15 cellular contexts compared by ENCODE assay signal in the genomic region with DNA sequence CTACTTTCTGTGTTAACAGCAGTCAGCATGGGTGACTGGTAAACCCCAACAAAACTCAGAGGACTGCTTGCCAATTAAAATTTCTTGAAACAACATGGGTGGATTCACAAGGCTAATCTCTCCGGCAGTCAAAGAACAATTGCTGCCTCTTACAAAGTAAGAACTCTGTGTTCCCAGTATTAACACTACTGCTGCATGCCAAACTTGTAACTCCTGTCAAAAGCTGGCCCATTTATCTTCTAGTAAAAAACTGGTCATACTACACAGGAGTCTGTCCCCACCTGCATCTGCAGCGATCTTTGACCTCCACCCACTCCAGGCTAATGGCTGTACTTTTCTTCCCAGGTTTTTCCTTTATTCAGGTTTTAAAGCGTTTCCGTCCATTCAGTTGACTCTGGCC. TPM values are rescaled to one million over a fixed set of nuclear protein-coding genes. Genes with fewer than 3 reads are reported as not detected.
DNase-seq lines count a peak whose midpoint lies in the region; ATAC-seq and TF ChIP-seq lines count a peak whose summit lies in the region.
"Had no signal": no experiment of that assay in that cellular context is flagged by ENCODE, and none has a peak within 500 bp of the region (broad histone marks: within the 10 kb centered on the region; RNA-seq: fewer than 3 reads in every experiment).

No MANE protein-coding gene starts in this region.

- H3K4me1 ChIP-seq in endocrine pancreas (ENCODE audit: control insufficient read depth, insufficient read depth, low read length) (no peaks in the 10 kb centered on the region), mucosa of stomach (ENCODE audit: control insufficient read depth, insufficient read depth, low read length) (peaks cover 11% of the 10 kb centered on the region)
- no peaks in the 10 kb centered on the region for H3K4me1 ChIP-seq in effector memory CD4-positive, alpha-beta T cell (ENCODE audit: control insufficient read depth, insufficient read depth, low read length, poor library complexity, severe bottlenecking)
- H3K4me1 ChIP-seq: upper lobe of right lung had no signal

- TF ChIP-seq CTCF in 22Rv1 (IDR thresholded peaks at IDR 0.05), result no peak
- no peak for TF ChIP-seq CTCF in chondrocyte (IDR thresholded peaks at IDR 0.05)

- no peaks in the 10 kb centered on the region for H3K36me3 Mint-ChIP-seq in chondrocyte (ENCODE audit: low read depth)
- no peaks in the 10 kb centered on the region for H3K36me3 Mint-ChIP-seq in activated CD4-positive, alpha-beta memory T cell treated with anti-CD3 and anti-CD28 coated beads, Interleukin-2, amount 10 ng/mL, durations not matched to agents 7 days and 5 days (ENCODE audit: low read depth)
- H3K36me3 Mint-ChIP-seq: CD8-positive, alpha-beta T cell had no signal

- H3K9me3 Mint-ChIP-seq in chondrocyte (ENCODE audit: low read depth), result no peaks in the 10 kb centered on the region
- H3K9me3 Mint-ChIP-seq in activated CD4-positive, alpha-beta memory T cell treated with anti-CD3 and anti-CD28 coated beads, Interleukin-2, amount 10 ng/mL, durations not matched to agents 7 days and 5 days, result no peaks in the 10 kb centered on the region
- H3K9me3 Mint-ChIP-seq: activated naive CD4-positive, alpha-beta T cell treated with anti-CD3 and anti-CD28 coated beads for 36 hours; CD8-positive, alpha-beta T cell had no signal

- CTCF ChIA-PET in activated CD4-positive, alpha-beta memory T cell treated with anti-CD3 and anti-CD28 coated beads, Interleukin-2, amount 10 ng/mL, durations not matched to agents 7 days and 5 days (lab: Charles Lee), result interaction anchor here (0.8 to 1.2 kb wide), 4 partner anchors 9 to 204 kb away, joined by 3 to 5 read pairs (median 3); a partner anchor contains a TSS

- peak; percentile 6 for ATAC-seq in HG02943 (IDR thresholded peaks at IDR 0.05; ENCODE audit: low read depth, unreplicated experiment)

- H3K27ac ChIP-seq in 22Rv1, result peak overlapping the region; percentile 67
- no peak overlapping the region for H3K27ac ChIP-seq in effector memory CD4-positive, alpha-beta T cell (ENCODE audit: insufficient read depth, low read length, poor library complexity, severe bottlenecking)
- H3K27ac ChIP-seq: upper lobe of right lung had no signal

- H3K4me1 Mint-ChIP-seq in chondrocyte (ENCODE audit: low read depth), result peaks cover 8% of the 10 kb centered on the region
- peaks cover 5% of the 10 kb centered on the region for H3K4me1 Mint-ChIP-seq in activated CD4-positive, alpha-beta memory T cell treated with anti-CD3 and anti-CD28 coated beads, Interleukin-2, amount 10 ng/mL, durations not matched to agents 7 days and 5 days

- H3K27me3 ChIP-seq in endocrine pancreas (ENCODE audit: control insufficient read depth, insufficient read depth, low read length) (no peaks in the 10 kb centered on the region), mucosa of stomach (ENCODE audit: control insufficient read depth, insufficient read depth, low read length) (no peaks in the 10 kb centered on the region)
- no peaks in the 10 kb centered on the region for H3K27me3 ChIP-seq in effector memory CD4-positive, alpha-beta T cell (replicated peaks; ENCODE audit: control insufficient read depth, insufficient read depth, low read length, poor library complexity, severe bottlenecking)
- H3K27me3 ChIP-seq: upper lobe of right lung had no signal

- H3K9ac ChIP-seq in endocrine pancreas (ENCODE audit: control insufficient read depth, insufficient read depth, low read length), result peak overlapping the region; percentile 4
- peak overlapping the region; percentile 48 for H3K9ac ChIP-seq in mucosa of stomach (ENCODE audit: low read length)

- no peak overlapping the region for H3K4me3 Mint-ChIP-seq in chondrocyte (ENCODE audit: unreplicated experiment)
- H3K4me3 Mint-ChIP-seq in activated CD4-positive, alpha-beta memory T cell treated with anti-CD3 and anti-CD28 coated beads, Interleukin-2, amount 10 ng/mL, durations not matched to agents 7 days and 5 days, result no peak overlapping the region
- H3K4me3 Mint-ChIP-seq: activated naive CD4-positive, alpha-beta T cell treated with anti-CD3 and anti-CD28 coated beads for 36 hours; CD8-positive, alpha-beta T cell had no signal

- H3K9me3 ChIP-seq in endocrine pancreas (ENCODE audit: control insufficient read depth, low read length) (no peaks in the 10 kb centered on the region), mucosa of stomach (ENCODE audit: control insufficient read depth, low read length) (no peaks in the 10 kb centered on the region)
- no peaks in the 10 kb centered on the region for H3K9me3 ChIP-seq in effector memory CD4-positive, alpha-beta T cell (ENCODE audit: control insufficient read depth, low read length)
- H3K9me3 ChIP-seq: HAP-1, upper lobe of right lung had no signal

- DNase-seq in chondrocyte (ENCODE audit: low spot score) (no peak), NCI-H446 (lab: John Stamatoyannopoulos, UW) (no peak)
- no peak for DNase-seq in effector memory CD4-positive, alpha-beta T cell
- no peak for DNase-seq in activated CD4-positive, alpha-beta memory T cell treated with anti-CD3 and anti-CD28 coated beads, Interleukin-2, amount 10 ng/mL, durations not matched to agents 7 days and 5 days

- POLR2A ChIA-PET in activated CD4-positive, alpha-beta memory T cell treated with anti-CD3 and anti-CD28 coated beads, Interleukin-2, amount 10 ng/mL, durations not matched to agents 7 days and 5 days (lab: Charles Lee), result no interaction called here

- no peak overlapping the region for H3K4me3 ChIP-seq in endocrine pancreas (ENCODE audit: control insufficient read depth, insufficient read depth, low read length)
- H3K4me3 ChIP-seq in mucosa of stomach (ENCODE audit: low read length), result peak overlapping the region; percentile 9
- no peak overlapping the region for H3K4me3 ChIP-seq in effector memory CD4-positive, alpha-beta T cell (ENCODE audit: insufficient read depth, low read depth, low read length, poor library complexity, severe bottlenecking)
- H3K4me3 ChIP-seq: HAP-1, upper lobe of right lung had no signal

- H3K27ac Mint-ChIP-seq in chondrocyte (ENCODE audit: unreplicated experiment), result no peak overlapping the region
- no peak overlapping the region for H3K27ac Mint-ChIP-seq in activated CD4-positive, alpha-beta memory T cell treated with anti-CD3 and anti-CD28 coated beads, Interleukin-2, amount 10 ng/mL, durations not matched to agents 7 days and 5 days
- H3K27ac Mint-ChIP-seq: activated naive CD4-positive, alpha-beta T cell treated with anti-CD3 and anti-CD28 coated beads for 36 hours; T-helper 17 cell had no signal

- H3K36me3 ChIP-seq in endocrine pancreas (ENCODE audit: control insufficient read depth, insufficient read depth, low read length) (no peaks in the 10 kb centered on the region), mucosa of stomach (ENCODE audit: control insufficient read depth, insufficient read depth, low read length) (no peaks in the 10 kb centered on the region)
- no peaks in the 10 kb centered on the region for H3K36me3 ChIP-seq in effector memory CD4-positive, alpha-beta T cell (ENCODE audit: control insufficient read depth, insufficient read depth, low read length)
- H3K36me3 ChIP-seq: HAP-1, upper lobe of right lung had no signal

- peaks cover 2% of the 10 kb centered on the region for H3K27me3 Mint-ChIP-seq in chondrocyte (ENCODE audit: low read depth)
- H3K27me3 Mint-ChIP-seq in activated CD4-positive, alpha-beta memory T cell treated with anti-CD3 and anti-CD28 coated beads, Interleukin-2, amount 10 ng/mL, durations not matched to agents 7 days and 5 days, result peaks cover 3% of the 10 kb centered on the region

RNA-seq across cellular contexts. Expression of a gene that starts 8.7 kb away (rescaled TPM):
- total RNA-seq in chondrocyte, result 7.7 to 9.4 TPM (median 8.0 TPM) in 3 replicates
- 10 to 100 TPM; 38.1 to 38.6 TPM for total RNA-seq in activated CD4-positive, alpha-beta memory T cell treated with anti-CD3 and anti-CD28 coated beads, Interleukin-2, amount 10 ng/mL, durations not matched to agents 7 days and 5 days

RNA-seq across cellular contexts. Expression of a gene that starts 8.9 kb away (rescaled TPM):
- not detected in 3 replicates for total RNA-seq in chondrocyte
- total RNA-seq in activated CD4-positive, alpha-beta memory T cell treated with anti-CD3 and anti-CD28 coated beads, Interleukin-2, amount 10 ng/mL, durations not matched to agents 7 days and 5 days, result not detected
- total RNA-seq: A673; activated naive CD4-positive, alpha-beta T cell treated with anti-CD3 and anti-CD28 coated beads for 36 hours; CD8-positive, alpha-beta T cell; IMR-90; T-helper 17 cell; upper lobe of right lung had no signal

RNA-seq across cellular contexts. Expression of a gene that starts 44.0 kb away (rescaled TPM):
- total RNA-seq in chondrocyte, result 2.6 to 7.0 TPM (median 2.7 TPM) in 3 replicates
- total RNA-seq in activated CD4-positive, alpha-beta memory T cell treated with anti-CD3 and anti-CD28 coated beads, Interleukin-2, amount 10 ng/mL, durations not matched to agents 7 days and 5 days, result 10 to 100 TPM; 19.6 to 20.1 TPM
